16 cellular contexts compared by ENCODE assay signal in genomic region chr12:123805119-123805518, GRCh38. TPM values are rescaled to one million over a fixed set of nuclear protein-coding genes. Genes with fewer than 3 reads are reported as not detected.
"Had no signal": no experiment of that assay in that cellular context is flagged by ENCODE, and none has a peak within 500 bp of the region (broad histone marks: within the 10 kb centered on the region; RNA-seq: fewer than 3 reads in every experiment).

No MANE protein-coding gene starts in this region.

- H3K27ac ChIP-seq: ascending aorta, breast epithelium, thyroid gland had no signal

- H3K9me3 ChIP-seq: ascending aorta, breast epithelium, thyroid gland had no signal

- H3K4me1 ChIP-seq: ascending aorta, breast epithelium, thyroid gland had no signal

- H3K36me3 ChIP-seq: ascending aorta, breast epithelium, thyroid gland had no signal

- DNase-seq: activated CD4-positive, alpha-beta T cell treated with anti-CD3 and anti-CD28 coated beads, Interleukin-2, amount 50 U/mL, for 4 hours; activated effector memory CD4-positive, alpha-beta T cell treated with anti-CD3 and anti-CD28 coated beads, Interleukin-2, amount 50 U/mL, for 16 hours; activated naive CD4-positive, alpha-beta T cell treated with anti-CD3 and anti-CD28 coated beads, Interleukin-2, amount 50 U/mL, for 16 hours; activated T-cell treated with anti-CD3 and anti-CD28 coated beads, Interleukin-2, amount 50 U/mL, for 72 hours; cortex of kidney; erythroblast; foreskin melanocyte; head of caudate nucleus; occipital lobe; stimulated activated naive CD4-positive, alpha-beta T cell; thyroid gland had no signal

- H3K27me3 ChIP-seq: ascending aorta, breast epithelium, thyroid gland had no signal

- ATAC-seq: activated T-cell treated with anti-CD3 and anti-CD28 coated beads, Interleukin-2, amount 50 U/mL, for 72 hours; natural killer cell treated with Interleukin-12 subunit alpha and Interleukin-12 subunit beta and Interleukin-15 and Interleukin-18, amount 100 ng/mL, for 72 hours had no signal

- H3K4me3 ChIP-seq: ascending aorta, breast epithelium, lung, thyroid gland had no signal

RNA-seq across cellular contexts. Expression of gene DNAH10, which starts 43.0 kb away (rescaled TPM):
- total RNA-seq: ascending aorta, posterior vena cava had no signal
